ENCODE assay signal across 11 cellular contexts in the genomic region with DNA sequence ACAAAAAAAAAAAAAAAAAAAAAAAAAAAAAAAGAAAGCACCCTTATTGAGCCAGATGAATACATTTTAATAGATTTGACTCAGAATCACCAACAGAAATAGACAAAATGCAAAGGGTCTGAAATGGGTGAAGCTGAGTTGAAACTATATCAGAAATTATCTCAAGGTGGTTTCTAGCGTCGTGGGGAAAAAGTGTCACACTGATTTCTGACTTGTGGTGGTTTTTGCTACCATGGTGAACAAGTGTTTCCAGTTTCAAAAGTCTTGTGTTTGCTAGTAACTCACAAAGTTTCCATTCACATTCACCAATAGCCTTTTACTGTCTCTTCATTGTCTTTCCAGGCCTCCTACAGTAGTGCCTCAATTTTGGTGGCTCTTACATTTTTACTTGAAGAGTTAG.
DNase-seq lines count a peak whose midpoint lies in the region; ATAC-seq, FAIRE-seq and TF ChIP-seq lines count a peak whose summit lies in the region.
"Had no signal": no experiment of that assay in that cellular context is flagged by ENCODE, and none has a peak within 500 bp of the region (broad histone marks: within the 10 kb centered on the region; RNA-seq: fewer than 3 reads in every experiment).

No MANE protein-coding gene starts in this region.

- peaks cover 13% of the 10 kb centered on the region for H3K36me3 Mint-ChIP-seq in activated B cell treated with CpG ODN at 0.5 μM for 24 hours (ENCODE audit: low read depth)

- H3K9me3 Mint-ChIP-seq in activated B cell treated with CpG ODN at 0.5 μM for 24 hours, result no peaks in the 10 kb centered on the region
- H3K9me3 Mint-ChIP-seq: nephron progenitor cell had no signal

- H3K4me3 Mint-ChIP-seq in activated B cell treated with CpG ODN at 0.5 μM for 24 hours, result no peak overlapping the region
- H3K4me3 Mint-ChIP-seq: nephron progenitor cell had no signal

- H3K4me1 Mint-ChIP-seq in activated B cell treated with CpG ODN at 0.5 μM for 24 hours, result peaks cover 33% of the 10 kb centered on the region
- H3K4me1 Mint-ChIP-seq: nephron progenitor cell had no signal

- DNase-seq in activated B cell treated with CpG ODN at 0.5 μM for 24 hours, result no peak
- no peak for DNase-seq in D721Med (ENCODE audit: insufficient read length, low spot score)
- DNase-seq in T-helper 1 cell, result no peak
- DNase-seq in NCI-H187 (lab: John Stamatoyannopoulos, UW), result no peak
- no peak for DNase-seq in HuH-7 (ENCODE audit: low spot score)
- DNase-seq: nephron progenitor cell had no signal

- ATAC-seq in GM18867 (IDR thresholded peaks at IDR 0.05; ENCODE audit: unreplicated experiment), result peak; percentile 92
- ATAC-seq in GM21381 (IDR thresholded peaks at IDR 0.05; ENCODE audit: unreplicated experiment), result peak; percentile 79
- peak; percentile 77 for ATAC-seq in HG03060 (IDR thresholded peaks at IDR 0.05; ENCODE audit: low read depth, unreplicated experiment)
- peak; percentile 35 for ATAC-seq in activated B cell treated with CpG ODN at 0.5 μM for 24 hours (ENCODE audit: low read depth)

- FAIRE-seq in D721Med (lab: Jason Lieb, UNC), result no peak
- FAIRE-seq: H1, RCC 7860 had no signal

- no peaks in the 10 kb centered on the region for H3K27me3 Mint-ChIP-seq in activated B cell treated with CpG ODN at 0.5 μM for 24 hours

- CTCF ChIA-PET in activated B cell treated with CpG ODN at 0.5 μM for 24 hours (lab: Charles Lee), result no interaction called here

- intact Hi-C loops in activated B cell treated with CpG ODN at 0.5 μM for 24 hours (cut with micrococcal nuclease), result loop anchor here (1.0 kb wide), 1 partner anchor 91 kb away; no protein-coding TSS in a partner anchor

- POLR2A ChIA-PET in activated B cell treated with CpG ODN at 0.5 μM for 24 hours (lab: Charles Lee), result interaction anchor here (0.7 to 1.2 kb wide), 5 partner anchors 8 to 139 kb away, joined by 4 to 14 read pairs (median 6); partner anchors contain the start of gene ARHGAP24

- H3K27ac Mint-ChIP-seq in activated B cell treated with CpG ODN at 0.5 μM for 24 hours, result peak overlapping the region; percentile 76

- TF ChIP-seq CTCF in activated B cell treated with CpG ODN at 0.5 μM for 24 hours (IDR thresholded peaks at IDR 0.05) (no peak), D721Med (IDR thresholded peaks at IDR 0.05; ENCODE audit: insufficient read depth, missing control alignments) (no peak)

Comparison
In these comparisons a context has a peak if more than half of its experiments do, and no peak if none do; other contexts are left out.
1. ATAC-seq: peak in every context shown above with its lines; median percentile 92 in GM18867; 79 in GM21381; 77 in HG03060; 35 in activated B cell treated with CpG ODN at 0.5 μM for 24 hours.